In the genomic region with DNA sequence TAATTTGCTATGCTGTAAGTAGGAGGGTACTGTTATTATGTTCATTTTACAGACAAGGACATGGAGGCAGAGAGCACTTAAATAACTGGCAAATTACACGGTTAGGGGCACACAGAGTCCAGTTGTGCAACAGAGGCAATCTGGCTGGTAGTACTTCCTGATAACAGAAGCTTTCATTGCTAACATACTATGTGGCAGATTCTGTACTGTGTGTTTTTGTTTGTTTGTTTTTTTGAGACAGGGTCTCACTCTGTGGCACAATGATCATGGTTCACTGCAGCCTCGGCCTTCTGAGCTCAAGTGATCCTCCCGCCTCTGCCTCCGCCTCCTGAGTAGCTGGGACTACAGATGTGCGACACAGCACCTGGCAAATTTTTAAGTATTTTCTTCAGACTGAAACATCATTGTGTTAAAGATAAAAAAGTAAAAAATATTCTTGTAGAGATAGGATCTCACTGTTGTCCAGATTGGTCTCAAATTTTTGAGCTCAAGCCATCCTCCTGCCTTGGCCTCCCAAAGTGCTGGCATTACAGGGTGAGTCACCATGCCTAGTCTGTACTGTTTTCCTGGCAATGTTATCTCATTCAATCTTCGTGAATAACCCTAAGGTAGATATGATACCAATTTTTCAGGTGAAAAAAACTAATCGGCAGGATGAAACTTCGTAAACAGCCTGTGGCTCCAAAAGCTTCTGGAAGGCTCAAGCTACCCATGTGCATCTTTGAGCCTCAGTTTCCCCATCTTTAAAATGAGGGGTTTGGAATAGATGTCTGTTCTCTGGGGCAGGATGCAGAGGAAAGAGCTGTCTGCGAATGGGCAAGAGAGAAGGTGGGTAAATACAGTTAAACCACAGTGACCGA, we compare ENCODE assay signal across 8 cellular contexts. TPM values are rescaled to one million over a fixed set of nuclear protein-coding genes. Genes with fewer than 3 reads are reported as not detected.
DNase-seq lines count a peak whose midpoint lies in the region; ATAC-seq and TF ChIP-seq lines count a peak whose summit lies in the region.

No MANE protein-coding gene starts in this region.

- no peak overlapping the region for H3K56ac ChIP-seq in H9 (ENCODE audit: insufficient read length, low read depth, low read length)

- H2BK12ac ChIP-seq in H9 (ENCODE audit: insufficient read length, low read depth, low read length): no peak overlapping the region

- no peak overlapping the region for H3K27ac ChIP-seq in H9 (ENCODE audit: insufficient read length, low read depth, low read length)
- peak overlapping the region; percentile 53 for H3K27ac ChIP-seq in RWPE2 (ENCODE audit: poor library complexity, severe bottlenecking)

- no peaks in the 10 kb centered on the region for H3K4me1 ChIP-seq in H9 (ENCODE audit: insufficient read depth, low read length)
- H3K4me1 ChIP-seq in RWPE2 (ENCODE audit: insufficient read depth, poor library complexity, severe bottlenecking): peaks cover 6% of the 10 kb centered on the region

- H3K79me1 ChIP-seq in H9 (ENCODE audit: insufficient read depth, low read depth, low read length, poor library complexity, severe bottlenecking): no peaks in the 10 kb centered on the region

- H3K4me1 Mint-ChIP-seq in H9: peaks cover 6 to 10% of the 10 kb centered on the region in 2 experiments

- H3K9me3 ChIP-seq in H9 (ENCODE audit: control insufficient read depth, low read depth, low read length) (no peaks in the 10 kb centered on the region), RWPE2 (ENCODE audit: severe bottlenecking) (no peaks in the 10 kb centered on the region)

- H3K23me2 ChIP-seq in H9 (ENCODE audit: insufficient read length, low read depth, low read length, poor library complexity, severe bottlenecking): peaks cover 5% of the 10 kb centered on the region

- peaks cover 26% of the 10 kb centered on the region for H3K27me3 Mint-ChIP-seq in H9 (ENCODE audit: low read depth)

- no peak overlapping the region for H2BK15ac ChIP-seq in H9 (ENCODE audit: low read depth, low read length)

- H2BK20ac ChIP-seq in H9 (ENCODE audit: low read depth, low read length, poor library complexity, severe bottlenecking): no peak overlapping the region

- no peak for ATAC-seq in RWPE2 (ENCODE audit: low read depth)

- no peak overlapping the region for H2AFZ ChIP-seq in H9 (ENCODE audit: low read length)

- no peak overlapping the region for H2BK120ac ChIP-seq in H9 (ENCODE audit: low read depth, low read length, poor library complexity, severe bottlenecking)

- no peak overlapping the region for H4K5ac ChIP-seq in H9 (ENCODE audit: insufficient read length, low read depth, low read length)

- peak overlapping the region; percentile 63 for H3K4me3 ChIP-seq in RWPE2 (ENCODE audit: severe bottlenecking)
- H3K4me3 ChIP-seq in epithelial cell of proximal tubule (ENCODE audit: low read depth, low read length): peak overlapping the region; percentile 89
- peak overlapping the region; percentile 84 for H3K4me3 ChIP-seq in retinal pigment epithelial cell (ENCODE audit: low read length)

- peak overlapping the region; percentile 48 for H3K9ac ChIP-seq in H9 (ENCODE audit: extremely low read depth, insufficient read length, low read length)

- no peaks in the 10 kb centered on the region for H3K79me2 ChIP-seq in H9 (ENCODE audit: insufficient read depth, low read length)

- H3K4ac ChIP-seq in H9 (ENCODE audit: low read depth, low read length): no peak overlapping the region

- TF ChIP-seq CTCF in H9 (conservative IDR thresholded peaks at IDR 0.05) (no peak), RWPE2 (IDR thresholded peaks at IDR 0.05; ENCODE audit: poor library complexity, severe bottlenecking) (no peak), epithelial cell of proximal tubule (conservative IDR thresholded peaks at IDR 0.05; ENCODE audit: low read depth, low read length) (no peak), retinal pigment epithelial cell (conservative IDR thresholded peaks at IDR 0.05; ENCODE audit: low read depth, low read length) (no peak), GM13977 (IDR thresholded peaks at IDR 0.05; ENCODE audit: extremely low read depth, insufficient read depth, missing control alignments) (no peak)

- no peak overlapping the region for H4K91ac ChIP-seq in H9 (ENCODE audit: insufficient read length, low read depth, low read length)

- H3K36me3 ChIP-seq in RWPE2 (ENCODE audit: low read depth): no peaks in the 10 kb centered on the region

- peak overlapping the region; percentile 25 to 87 (median 39); a peak in 3 of 7 replicates for H3K27ac Mint-ChIP-seq in H9

- H3K27me3 ChIP-seq in H9 (ENCODE audit: insufficient read depth, low read length) (no peaks in the 10 kb centered on the region), RWPE2 (ENCODE audit: insufficient read depth, poor library complexity, severe bottlenecking) (no peaks in the 10 kb centered on the region)

- no peak overlapping the region for H2AK5ac ChIP-seq in H9 (ENCODE audit: insufficient read length, low read length)

- H2BK5ac ChIP-seq in H9 (ENCODE audit: insufficient read length, low read length): no peak overlapping the region

- no peak overlapping the region for H3K18ac ChIP-seq in H9 (ENCODE audit: insufficient read length, low read depth, low read length)

- peak overlapping the region; percentile 82 for H3K4me2 ChIP-seq in H9 (ENCODE audit: insufficient read depth, insufficient read length, low read length)

- no peaks in the 10 kb centered on the region for H3K9me3 Mint-ChIP-seq in H9

- H3K4me3 Mint-ChIP-seq in H9: peak overlapping the region; percentile 87 to 89

- H3K14ac ChIP-seq in H9 (ENCODE audit: insufficient read depth, low read length): no peak overlapping the region; the same call in 1 of the 2 replicates

- H4K8ac ChIP-seq in H9 (replicated peaks; ENCODE audit: insufficient read length, low read depth, low read length): no peak overlapping the region

- DNase-seq in H9: no peak
- no peak for DNase-seq in RWPE2 (ENCODE audit: low spot score)
- no peak for DNase-seq in epithelial cell of proximal tubule (ENCODE audit: low read depth)
- no peak for DNase-seq in retinal pigment epithelial cell (ENCODE audit: low read depth)
- DNase-seq in GM13977 (ENCODE audit: low spot score): no peak
- no peak for DNase-seq in NCI-H1436 treated with DMSO at 0.1 percent for 48 hours (lab: John Stamatoyannopoulos, UW)
- no peak for DNase-seq in NCI-H345 (lab: John Stamatoyannopoulos, UW)
- no peak for DNase-seq in mucosa of gallbladder (ENCODE audit: low spot score)

- in situ Hi-C loops in GM13977 (cut with MboI; ENCODE audit: low pct_unique_long_range_greater_than_20kb, low sequenced_read_pairs, unreplicated experiment): no loop called here

- H3T11ph ChIP-seq in H9 (ENCODE audit: low read length): no peak overlapping the region

- H3K36me3 Mint-ChIP-seq in H9 (ENCODE audit: insufficient read depth in 1 of 3, low read depth in 3 of 3): no peaks in the 10 kb centered on the region

- no peak overlapping the region for H3K23ac ChIP-seq in H9 (ENCODE audit: insufficient read length, low read depth, low read length)

- H4K20me1 ChIP-seq in H9 (ENCODE audit: control insufficient read depth, insufficient read depth, insufficient read length): no peaks in the 10 kb centered on the region

- WGBS in H9 (ENCODE audit: extremely low coverage, insufficient read length, low lambda C conversion rate): no CpG with 5 or more reads among the region's 10 CpGs

RNA-seq across cellular contexts. Expression of a gene that starts 0.9 kb away (rescaled TPM):
- total RNA-seq in H9 (2021) (29.1 and 33.0 TPM in 2 replicates), epithelial cell of proximal tubule (22.0 and 31.5 TPM in 2 replicates), mucosa of gallbladder (145 TPM)
